In genomic region chr16:22267764-22268163, GRCh38 we compare ENCODE assay signal across 19 cellular contexts. TPM values are rescaled to one million over a fixed set of nuclear protein-coding genes. Genes with fewer than 3 reads are reported as not detected.
DNase-seq lines count a peak whose midpoint lies in the region; ATAC-seq and TF ChIP-seq lines count a peak whose summit lies in the region.
"Had no signal": no experiment of that assay in that cellular context is flagged by ENCODE, and none has a peak within 500 bp of the region (broad histone marks: within the 10 kb centered on the region; RNA-seq: fewer than 3 reads in every experiment).

No MANE protein-coding gene starts in this region.

- H3K4me1 Mint-ChIP-seq in GM23338 = no peaks in the 10 kb centered on the region

- 91% methylated on average over 6 of the region's 8 CpGs for WGBS in mesenchymal stem cell

- H3K14ac ChIP-seq in mesenchymal stem cell (ENCODE audit: low read length in 2 of 2) = peak overlapping the region in 1 of 2 experiments; percentile 57

- H3K4me3 ChIP-seq in GM23338 (no peak overlapping the region), mesenchymal stem cell (ENCODE audit: insufficient read depth in 1 of 2, low read depth in 1 of 2, low read length in 2 of 2) (no peak overlapping the region)

- peaks cover 6% of the 10 kb centered on the region for H3K27me3 Mint-ChIP-seq in GM23338 (ENCODE audit: insufficient read depth, low read depth, poor library complexity)
- H3K27me3 Mint-ChIP-seq: CD4-positive, CD25-positive, alpha-beta regulatory T cell had no signal

- H3K9me3 ChIP-seq in mesenchymal stem cell (ENCODE audit: control insufficient read depth, low read length) = no peaks in the 10 kb centered on the region
- H3K9me3 ChIP-seq: Caco-2 had no signal

- TF ChIP-seq CTCF in GM23338 (conservative IDR thresholded peaks at IDR 0.05; ENCODE audit: low read depth in 2 of 2) = no peak

- H3K9me3 Mint-ChIP-seq in GM23338 = no peaks in the 10 kb centered on the region; the same call in 2 of the 3 replicates
- H3K9me3 Mint-ChIP-seq: CD4-positive, CD25-positive, alpha-beta regulatory T cell had no signal

- no peak overlapping the region for H2BK120ac ChIP-seq in mesenchymal stem cell (ENCODE audit: low read depth, low read length)

- no peaks in the 10 kb centered on the region for H3K9me2 ChIP-seq in GM23338 (ENCODE audit: insufficient read depth)

- H4K91ac ChIP-seq in mesenchymal stem cell (ENCODE audit: low read length) = no peak overlapping the region

- H3K18ac ChIP-seq in mesenchymal stem cell (ENCODE audit: low read depth in 1 of 2, low read length in 2 of 2) = no peak overlapping the region

- no peak overlapping the region for H3K9ac ChIP-seq in mesenchymal stem cell (ENCODE audit: low read length)

- ATAC-seq in GM23338 (no peak), GM19395 (IDR thresholded peaks at IDR 0.05; ENCODE audit: unreplicated experiment) (no peak), SK-N-SH treated with all-trans-retinoic acid at 6 μM for 48 hours (no peak)

- no peak overlapping the region for H2BK5ac ChIP-seq in mesenchymal stem cell (ENCODE audit: low read depth, low read length, poor library complexity, severe bottlenecking)

- no peak overlapping the region for H3K4me3 Mint-ChIP-seq in GM23338
- H3K4me3 Mint-ChIP-seq: CD4-positive, CD25-positive, alpha-beta regulatory T cell had no signal

- peak overlapping the region; percentile 39; the same call in 1 of the 2 replicates for H3K27ac Mint-ChIP-seq in GM23338

- peaks cover 2% of the 10 kb centered on the region for H3K79me1 ChIP-seq in mesenchymal stem cell (replicated peaks; ENCODE audit: low read length, poor library complexity, severe bottlenecking)

- H3K79me2 ChIP-seq in GM23338 (replicated peaks; ENCODE audit: insufficient read depth) = no peaks in the 10 kb centered on the region

- no peak overlapping the region for H2AK5ac ChIP-seq in mesenchymal stem cell (ENCODE audit: low read length, severe bottlenecking)

- H4K8ac ChIP-seq in mesenchymal stem cell (ENCODE audit: low read length) = no peak overlapping the region

- H3K4me2 ChIP-seq in GM23338 = no peak overlapping the region
- H3K4me2 ChIP-seq in mesenchymal stem cell (ENCODE audit: low read length, poor library complexity, severe bottlenecking) = no peak overlapping the region

- H2BK15ac ChIP-seq in mesenchymal stem cell (ENCODE audit: low read depth, poor library complexity, severe bottlenecking) = peak overlapping the region; percentile 20

- H2AFZ ChIP-seq in GM23338 = no peak overlapping the region
- H2AFZ ChIP-seq in mesenchymal stem cell (ENCODE audit: low read depth, low read length) = no peak overlapping the region

- no peaks in the 10 kb centered on the region for H3F3A ChIP-seq in GM23338 (replicated peaks; ENCODE audit: low read depth)

- DNase-seq in D341Med (ENCODE audit: low spot score) (peak; percentile 76), GM23338 (ENCODE audit: low spot score) (no peak), NCI-H524 (lab: John Stamatoyannopoulos, UW) (peak; percentile 93 to 97), mesenchymal stem cell (no peak)
- no peak for DNase-seq in activated CD4-positive, alpha-beta T cell treated with anti-CD3 and anti-CD28 coated beads for 4 hours
- DNase-seq: AML-193; Caco-2; CD4-positive, CD25-positive, alpha-beta regulatory T cell; H7; IMR-90; Karpas-422; MM.1S; NCI-H1092 treated with DMSO at 0.1 percent for 48 hours; NCI-H187 treated with DMSO at 0.1 percent for 48 hours; NCI-H526; RPMI8226; SIG-M5 had no signal

- H3K23ac ChIP-seq in mesenchymal stem cell (ENCODE audit: low read length in 2 of 2) = no peak overlapping the region

- 0 out of 2 replicates have a peak, but pooled peaks cover under 1% of the 10 kb centered on the region for H4K20me1 ChIP-seq in GM23338 (replicated peaks; ENCODE audit: insufficient read depth)

- H3K4me1 ChIP-seq in GM23338 (ENCODE audit: insufficient read depth) = no peaks in the 10 kb centered on the region
- H3K4me1 ChIP-seq in mesenchymal stem cell (ENCODE audit: control insufficient read depth, insufficient read depth, low read depth, low read length) = no peaks in the 10 kb centered on the region
- H3K4me1 ChIP-seq: Caco-2 had no signal

- H3K36me3 Mint-ChIP-seq in GM23338 (ENCODE audit: low read depth) = peaks cover 22% of the 10 kb centered on the region

- no peak overlapping the region for H3K4ac ChIP-seq in mesenchymal stem cell (ENCODE audit: low read depth in 1 of 2, low read length in 2 of 2)

- H3K27me3 ChIP-seq in GM23338 (ENCODE audit: insufficient read depth) (no peaks in the 10 kb centered on the region), mesenchymal stem cell (ENCODE audit: control insufficient read depth in 1 of 2, insufficient read depth in 1 of 2, low read length in 2 of 2) (no peaks in the 10 kb centered on the region)

- H3K27ac ChIP-seq in GM23338 (ENCODE audit: low read depth) = no peak overlapping the region
- no peak overlapping the region for H3K27ac ChIP-seq in mesenchymal stem cell (ENCODE audit: low read length, poor library complexity, severe bottlenecking)

- peaks cover 8% of the 10 kb centered on the region; the same call in 1 of the 2 replicates for H3K36me3 ChIP-seq in GM23338 (ENCODE audit: insufficient read depth)
- peaks cover 47 to 85% of the 10 kb centered on the region in 2 experiments for H3K36me3 ChIP-seq in mesenchymal stem cell (ENCODE audit: control insufficient read depth in 1 of 2, insufficient read depth in 2 of 2, low read depth in 1 of 2, low read length in 2 of 2)

- H2BK12ac ChIP-seq in mesenchymal stem cell (ENCODE audit: low read length in 2 of 2) = no peak overlapping the region

TF ChIP-seq in GM23338, 12 proteins besides CTCF, POLR2A, EP300 and RAD21 (continues in another document):
- TF ChIP-seq, protein P1, sequence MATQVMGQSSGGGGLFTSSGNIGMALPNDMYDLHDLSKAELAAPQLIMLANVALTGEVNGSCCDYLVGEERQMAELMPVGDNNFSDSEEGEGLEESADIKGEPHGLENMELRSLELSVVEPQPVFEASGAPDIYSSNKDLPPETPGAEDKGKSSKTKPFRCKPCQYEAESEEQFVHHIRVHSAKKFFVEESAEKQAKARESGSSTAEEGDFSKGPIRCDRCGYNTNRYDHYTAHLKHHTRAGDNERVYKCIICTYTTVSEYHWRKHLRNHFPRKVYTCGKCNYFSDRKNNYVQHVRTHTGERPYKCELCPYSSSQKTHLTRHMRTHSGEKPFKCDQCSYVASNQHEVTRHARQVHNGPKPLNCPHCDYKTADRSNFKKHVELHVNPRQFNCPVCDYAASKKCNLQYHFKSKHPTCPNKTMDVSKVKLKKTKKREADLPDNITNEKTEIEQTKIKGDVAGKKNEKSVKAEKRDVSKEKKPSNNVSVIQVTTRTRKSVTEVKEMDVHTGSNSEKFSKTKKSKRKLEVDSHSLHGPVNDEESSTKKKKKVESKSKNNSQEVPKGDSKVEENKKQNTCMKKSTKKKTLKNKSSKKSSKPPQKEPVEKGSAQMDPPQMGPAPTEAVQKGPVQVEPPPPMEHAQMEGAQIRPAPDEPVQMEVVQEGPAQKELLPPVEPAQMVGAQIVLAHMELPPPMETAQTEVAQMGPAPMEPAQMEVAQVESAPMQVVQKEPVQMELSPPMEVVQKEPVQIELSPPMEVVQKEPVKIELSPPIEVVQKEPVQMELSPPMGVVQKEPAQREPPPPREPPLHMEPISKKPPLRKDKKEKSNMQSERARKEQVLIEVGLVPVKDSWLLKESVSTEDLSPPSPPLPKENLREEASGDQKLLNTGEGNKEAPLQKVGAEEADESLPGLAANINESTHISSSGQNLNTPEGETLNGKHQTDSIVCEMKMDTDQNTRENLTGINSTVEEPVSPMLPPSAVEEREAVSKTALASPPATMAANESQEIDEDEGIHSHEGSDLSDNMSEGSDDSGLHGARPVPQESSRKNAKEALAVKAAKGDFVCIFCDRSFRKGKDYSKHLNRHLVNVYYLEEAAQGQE (IDR thresholded peaks at IDR 0.05; ENCODE audit: unreplicated experiment) = no peak
- TF ChIP-seq ZNF114 (CRISPR knock-in tag; IDR thresholded peaks at IDR 0.05) = no peak
- no peak for TF ChIP-seq ZNF331 (CRISPR knock-in tag; IDR thresholded peaks at IDR 0.05; ENCODE audit: low read depth)

TF ChIP-seq in SK-N-SH treated with all-trans-retinoic acid at 6 μM for 48 hours, 23 proteins besides CTCF, POLR2A, EP300 and RAD21 (continues in another document):
- TF ChIP-seq ZC3H10 (CRISPR knock-in tag; IDR thresholded peaks at IDR 0.05) (no peak), SNAI2 (CRISPR knock-in tag; IDR thresholded peaks at IDR 0.05) (no peak), TOX (CRISPR knock-in tag; IDR thresholded peaks at IDR 0.05; ENCODE audit: borderline replicate concordance) (no peak), ZFP30 (CRISPR knock-in tag; IDR thresholded peaks at IDR 0.05) (no peak), GLIS3 (CRISPR knock-in tag; IDR thresholded peaks at IDR 0.05) (no peak), POU6F1 (CRISPR knock-in tag; IDR thresholded peaks at IDR 0.05; ENCODE audit: borderline replicate concordance, low read depth) (no peak), ESRRG (CRISPR knock-in tag; IDR thresholded peaks at IDR 0.05) (no peak), RARB (CRISPR knock-in tag; IDR thresholded peaks at IDR 0.05) (no peak), ZNF8 (CRISPR knock-in tag; IDR thresholded peaks at IDR 0.05) (no peak), ISL1 (CRISPR knock-in tag; IDR thresholded peaks at IDR 0.05) (no peak)

RNA-seq across cellular contexts. Expression of gene POLR3E, which starts 29.4 kb away (rescaled TPM):
- 109 and 141 TPM in 2 replicates for total RNA-seq in GM23338 (2014; rRNA removed; shearing (Covaris generic))
- polyA plus RNA-seq in GM23338 (2016; fragmentation: Nextera tagmentation; extraction: Ambion mirVana) = 62.7 and 64.4 TPM in 2 replicates
- polyA plus RNA-seq in mesenchymal stem cell (2013, experiment 1 of 2) = 18.4 TPM
- 16.8 TPM for polyA plus RNA-seq in mesenchymal stem cell (2013, experiment 2 of 2)

Comparison
In these comparisons a context has a peak if more than half of its experiments do, and no peak if none do; other contexts are left out.
1. DNase-seq: peak in D341Med (single experiment) and NCI-H524 (2 of 2); none in GM23338 (single experiment), mesenchymal stem cell (single experiment) and activated CD4-positive, alpha-beta T cell treated with anti-CD3 and anti-CD28 coated beads for 4 hours (0 of 2).